ENCODE assay signal across 21 cellular contexts in genomic region chr12:96301732-96302131, GRCh38.
"Had no signal": no experiment of that assay in that cellular context is flagged by ENCODE, and none has a peak within 500 bp of the region (broad histone marks: within the 10 kb centered on the region; RNA-seq: fewer than 3 reads in every experiment).

No MANE protein-coding gene starts in this region.

- H3K36me3 ChIP-seq: uterus had no signal

- H3K9me3 ChIP-seq: esophagus muscularis mucosa, gastroesophageal sphincter, psoas muscle, stomach, thyroid gland, upper lobe of left lung, uterus had no signal

- H3K4me1 ChIP-seq: psoas muscle, thyroid gland, uterus had no signal

- H3K27me3 ChIP-seq: esophagus muscularis mucosa, gastroesophageal sphincter, stomach, thyroid gland, upper lobe of left lung, uterus had no signal

- H3K4me3 ChIP-seq: esophagus muscularis mucosa, gastroesophageal sphincter, lung, psoas muscle, stomach, thyroid gland, upper lobe of left lung, uterus had no signal

- DNase-seq: cortex of kidney; effector memory CD4-positive, alpha-beta T cell; glutamatergic neuron; immature natural killer cell; left colon; left ventricle myocardium superior; mesenchymal stem cell; midbrain; psoas muscle; retina; stimulated activated CD4-positive, alpha-beta T cell treated with anti-CD3 and anti-CD28 coated beads, Interleukin-2, amount 100 ng/mL, for 24 hours; stimulated activated CD4-positive, alpha-beta T cell treated with anti-CD3 and anti-CD28 coated beads, Interleukin-4, amount 100 ng/mL, for 4 hours; stimulated activated naive B cell treated with anti-CD40 and anti-IgM and Interleukin-4, amounts not matched to agents 10 μg/mL and 1 μg/mL and 100 μg/mL, for 72 hours; stomach; thyroid gland; upper lobe of left lung; uterus had no signal

- H3K27ac ChIP-seq: epithelial cell of prostate, esophagus muscularis mucosa, gastroesophageal sphincter, psoas muscle, stomach, thyroid gland, upper lobe of left lung, uterus had no signal
